14 cellular contexts compared by ENCODE assay signal in genomic region chr4:184170996-184171395, GRCh38. TPM values are rescaled to one million over a fixed set of nuclear protein-coding genes. Genes with fewer than 3 reads are reported as not detected.
DNase-seq lines count a peak whose midpoint lies in the region; ATAC-seq and TF ChIP-seq lines count a peak whose summit lies in the region.
"Had no signal": no experiment of that assay in that cellular context is flagged by ENCODE, and none has a peak within 500 bp of the region (broad histone marks: within the 10 kb centered on the region; RNA-seq: fewer than 3 reads in every experiment).

No MANE protein-coding gene starts in this region.

- H3K36me3 Mint-ChIP-seq in activated naive CD4-positive, alpha-beta T cell treated with anti-CD3 and anti-CD28 coated beads for 36 hours (ENCODE audit: low read depth) = no peaks in the 10 kb centered on the region
- no peaks in the 10 kb centered on the region for H3K36me3 Mint-ChIP-seq in endodermal cell (ENCODE audit: low read depth)
- H3K36me3 Mint-ChIP-seq in stimulated activated effector memory CD8-positive, alpha-beta T cell treated with anti-CD3 and anti-CD28 coated beads, Interleukin-12 subunit alpha, Interleukin-12 subunit beta, amount 100 ng/mL, for 72 hours = peaks cover 6% of the 10 kb centered on the region

- no peak overlapping the region for H3K4me3 Mint-ChIP-seq in activated naive CD4-positive, alpha-beta T cell treated with anti-CD3 and anti-CD28 coated beads for 36 hours
- no peak overlapping the region for H3K4me3 Mint-ChIP-seq in endodermal cell
- no peak overlapping the region for H3K4me3 Mint-ChIP-seq in stimulated activated effector memory CD8-positive, alpha-beta T cell treated with anti-CD3 and anti-CD28 coated beads, Interleukin-12 subunit alpha, Interleukin-12 subunit beta, amount 100 ng/mL, for 72 hours
- H3K4me3 Mint-ChIP-seq: activated CD4-positive, alpha-beta memory T cell treated with anti-CD3 and anti-CD28 coated beads, Interleukin-2, amount 10 ng/mL, durations not matched to agents 7 days and 5 days had no signal

- no peaks in the 10 kb centered on the region for H3K36me3 ChIP-seq in endodermal cell (ENCODE audit: control insufficient read depth, insufficient read depth, low read length)
- H3K36me3 ChIP-seq: left ventricle myocardium inferior had no signal

- no peak overlapping the region for H3K4me3 ChIP-seq in endodermal cell (ENCODE audit: low read length)
- H3K4me3 ChIP-seq: left ventricle myocardium inferior, testis had no signal

- H3K4me1 Mint-ChIP-seq in activated naive CD4-positive, alpha-beta T cell treated with anti-CD3 and anti-CD28 coated beads for 36 hours (ENCODE audit: low read depth) = peaks cover 2% of the 10 kb centered on the region
- H3K4me1 Mint-ChIP-seq in endodermal cell = peaks cover 8% of the 10 kb centered on the region
- peaks cover 28% of the 10 kb centered on the region for H3K4me1 Mint-ChIP-seq in stimulated activated effector memory CD8-positive, alpha-beta T cell treated with anti-CD3 and anti-CD28 coated beads, Interleukin-12 subunit alpha, Interleukin-12 subunit beta, amount 100 ng/mL, for 72 hours

- DNase-seq in activated naive CD4-positive, alpha-beta T cell treated with anti-CD3 and anti-CD28 coated beads for 36 hours = no peak
- no peak for DNase-seq in activated naive CD4-positive, alpha-beta T cell (lab: John Stamatoyannopoulos, UW)
- DNase-seq in NCI-H510A treated with DMSO at 0.1 percent for 48 hours (lab: John Stamatoyannopoulos, UW) (peak; percentile 50), endodermal cell (peak; percentile 79), NCI-H2081 (lab: John Stamatoyannopoulos, UW) (no peak), superior temporal gyrus (ENCODE audit: extremely low spot score) (no peak)
- DNase-seq in stimulated activated effector memory CD8-positive, alpha-beta T cell treated with anti-CD3 and anti-CD28 coated beads, Interleukin-12 subunit alpha, Interleukin-12 subunit beta, amount 100 ng/mL, for 72 hours (ENCODE audit: low spot score in 2 of 2) = no peak
- DNase-seq: activated CD4-positive, alpha-beta memory T cell treated with anti-CD3 and anti-CD28 coated beads, Interleukin-2, amount 10 ng/mL, durations not matched to agents 7 days and 5 days; AML-193; amygdala; left ventricle myocardium inferior; testis had no signal

- intact Hi-C loops in activated naive CD4-positive, alpha-beta T cell treated with anti-CD3 and anti-CD28 coated beads for 36 hours (cut with micrococcal nuclease) = no loop called here

- TF ChIP-seq CTCF in endodermal cell (conservative IDR thresholded peaks at IDR 0.05) = no peak

- peak; percentile 76 for ATAC-seq in stimulated activated effector memory CD8-positive, alpha-beta T cell treated with anti-CD3 and anti-CD28 coated beads, Interleukin-12 subunit alpha, Interleukin-12 subunit beta, amount 100 ng/mL, for 72 hours
- ATAC-seq in HG03139 (IDR thresholded peaks at IDR 0.05; ENCODE audit: unreplicated experiment) = no peak

- CTCF ChIA-PET in activated naive CD4-positive, alpha-beta T cell treated with anti-CD3 and anti-CD28 coated beads for 36 hours (lab: Charles Lee) = interaction anchor here (0.6 to 1.4 kb wide), 6 partner anchors 15 to 118 kb away, joined by 3 to 4 read pairs (median 4); no protein-coding TSS in a partner anchor

- no peak overlapping the region for H3K27ac ChIP-seq in endodermal cell (ENCODE audit: low read depth, low read length)
- H3K27ac ChIP-seq: left ventricle myocardium inferior, parathyroid adenoma, testis had no signal

- H3K27ac Mint-ChIP-seq in activated naive CD4-positive, alpha-beta T cell treated with anti-CD3 and anti-CD28 coated beads for 36 hours = peak overlapping the region; percentile 25
- H3K27ac Mint-ChIP-seq in endodermal cell = no peak overlapping the region
- H3K27ac Mint-ChIP-seq in stimulated activated effector memory CD8-positive, alpha-beta T cell treated with anti-CD3 and anti-CD28 coated beads, Interleukin-12 subunit alpha, Interleukin-12 subunit beta, amount 100 ng/mL, for 72 hours = peak overlapping the region; percentile 63
- H3K27ac Mint-ChIP-seq: activated CD4-positive, alpha-beta memory T cell treated with anti-CD3 and anti-CD28 coated beads, Interleukin-2, amount 10 ng/mL, durations not matched to agents 7 days and 5 days had no signal

- no peaks in the 10 kb centered on the region for H3K4me1 ChIP-seq in endodermal cell (ENCODE audit: control insufficient read depth, insufficient read depth, low read length)
- H3K4me1 ChIP-seq: parathyroid adenoma had no signal

- peaks cover 15% of the 10 kb centered on the region for H3K27me3 ChIP-seq in endodermal cell (ENCODE audit: control insufficient read depth, insufficient read depth, low read length, poor library complexity, severe bottlenecking)
- H3K27me3 ChIP-seq: testis had no signal

- H3K9me3 ChIP-seq in endodermal cell (ENCODE audit: control insufficient read depth, low read length) = no peaks in the 10 kb centered on the region
- H3K9me3 ChIP-seq: left ventricle myocardium inferior, testis had no signal

- 38% methylated on average over 1 of the region's 1 CpG; no CpG with 5 or more reads in 1 of the 2 experiments for WGBS in endodermal cell (ENCODE audit: insufficient coverage in 1 of 2, insufficient read length in 1 of 2), 2 experiments

- H3K27me3 Mint-ChIP-seq in activated naive CD4-positive, alpha-beta T cell treated with anti-CD3 and anti-CD28 coated beads for 36 hours (ENCODE audit: low read depth) = peaks cover 40% of the 10 kb centered on the region
- H3K27me3 Mint-ChIP-seq in endodermal cell (ENCODE audit: insufficient read depth) = peaks cover 29% of the 10 kb centered on the region

- H3K9ac ChIP-seq in endodermal cell (ENCODE audit: extremely low read depth, low read length, poor library complexity, severe bottlenecking) = no peak overlapping the region
- H3K9ac ChIP-seq: parathyroid adenoma had no signal

- H3K9me3 Mint-ChIP-seq in activated naive CD4-positive, alpha-beta T cell treated with anti-CD3 and anti-CD28 coated beads for 36 hours = no peaks in the 10 kb centered on the region
- H3K9me3 Mint-ChIP-seq in endodermal cell = no peaks in the 10 kb centered on the region
- H3K9me3 Mint-ChIP-seq in stimulated activated effector memory CD8-positive, alpha-beta T cell treated with anti-CD3 and anti-CD28 coated beads, Interleukin-12 subunit alpha, Interleukin-12 subunit beta, amount 100 ng/mL, for 72 hours = no peaks in the 10 kb centered on the region
- H3K9me3 Mint-ChIP-seq: activated CD4-positive, alpha-beta memory T cell treated with anti-CD3 and anti-CD28 coated beads, Interleukin-2, amount 10 ng/mL, durations not matched to agents 7 days and 5 days had no signal

RNA-seq across cellular contexts. Expression of gene ENPP6, which starts 46.7 kb away (rescaled TPM):
- not detected for total RNA-seq in activated naive CD4-positive, alpha-beta T cell treated with anti-CD3 and anti-CD28 coated beads for 36 hours
- under 1 TPM in 1 of 2 donors, not detected in 1; 0.07 TPM for total RNA-seq in endodermal cell
- 0.11 TPM for polyA plus RNA-seq in endodermal cell (2013, experiment 1 of 2)
- not detected for polyA plus RNA-seq in endodermal cell (2013, experiment 2 of 2)
- total RNA-seq: left ventricle myocardium inferior had no signal

Comparison
In these comparisons a context has a peak if more than half of its experiments do, and no peak if none do; other contexts are left out.
1. DNase-seq: peak in NCI-H510A treated with DMSO at 0.1 percent for 48 hours (single experiment) and endodermal cell (single experiment); none in activated naive CD4-positive, alpha-beta T cell treated with anti-CD3 and anti-CD28 coated beads for 36 hours (single experiment), activated naive CD4-positive, alpha-beta T cell (0 of 4), stimulated activated effector memory CD8-positive, alpha-beta T cell treated with anti-CD3 and anti-CD28 coated beads, Interleukin-12 subunit alpha, Interleukin-12 subunit beta, amount 100 ng/mL, for 72 hours (0 of 2), NCI-H2081 (0 of 2) and superior temporal gyrus (single experiment).